In genomic region chr1:18902523-18903312, GRCh38 we compare ENCODE assay signal across 8 cellular contexts. TPM values are rescaled to one million over a fixed set of nuclear protein-coding genes. Genes with fewer than 3 reads are reported as not detected.
A peak's percentile ranks its signal among the peaks of the same experiment; 100 is the strongest.
DNase-seq lines count a peak whose midpoint lies in the region; ATAC-seq, FAIRE-seq and TF ChIP-seq lines count a peak whose summit lies in the region.

ALDH4A1 (minus strand) TSS chr1:18902555; CDS start chr1:18902523, 32 bp downstream.

- H3K4me1 ChIP-seq in keratinocyte (ENCODE audit: control insufficient read depth, extremely low read depth, insufficient read depth, low read length) = peaks cover 48% of the 10 kb centered on the region

- no peaks in the 10 kb centered on the region for H3K9me3 Mint-ChIP-seq in activated CD4-positive, alpha-beta T cell treated with anti-CD3 and anti-CD28 coated beads for 36 hours (ENCODE audit: low read depth)

- H3K27me3 Mint-ChIP-seq in activated CD4-positive, alpha-beta T cell treated with anti-CD3 and anti-CD28 coated beads for 36 hours = no peaks in the 10 kb centered on the region

- peaks cover 20% of the 10 kb centered on the region for H3K4me1 Mint-ChIP-seq in activated CD4-positive, alpha-beta T cell treated with anti-CD3 and anti-CD28 coated beads for 36 hours

- no peaks in the 10 kb centered on the region for H3K9me1 ChIP-seq in keratinocyte (ENCODE audit: control insufficient read depth, extremely low read depth, insufficient read depth, low read length)

- peak; percentile 75 for TF ChIP-seq POLR2A in GM19193 (IDR thresholded peaks at IDR 0.05; ENCODE audit: extremely low read depth, insufficient read depth, insufficient read length)

- peak within 1 kb of the TSS; percentile 86 for H3K4me3 Mint-ChIP-seq in activated CD4-positive, alpha-beta T cell treated with anti-CD3 and anti-CD28 coated beads for 36 hours

- no peaks in the 10 kb centered on the region for H3K9me3 ChIP-seq in keratinocyte (ENCODE audit: control insufficient read depth, low read depth, low read length)

- FAIRE-seq in keratinocyte (lab: Jason Lieb, UNC) = peak; percentile 91

- H3K36me3 Mint-ChIP-seq in activated CD4-positive, alpha-beta T cell treated with anti-CD3 and anti-CD28 coated beads for 36 hours (ENCODE audit: low read depth) = peaks cover 11% of the 10 kb centered on the region

- intact Hi-C loops in activated CD4-positive, alpha-beta T cell treated with anti-CD3 and anti-CD28 coated beads for 36 hours (cut with DNase I, micrococcal nuclease) = loop anchor here (1.0 to 10.0 kb wide), 12 partner anchors 24 to 982 kb away; partner anchors contain the start of genes AKR7A2 (in 1 of the 2), EMC1 (in 1 of the 2), HTR6 (in 1 of the 2) and IFFO2 (in 1 of the 2)

- H2AFZ ChIP-seq in keratinocyte (ENCODE audit: control insufficient read depth, low read length) = peak within 1 kb of the TSS; percentile 69

- H3K27ac ChIP-seq in keratinocyte (ENCODE audit: control insufficient read depth, insufficient read depth, low read length) = peak within 1 kb of the TSS; percentile 98

- H3K4me3 ChIP-seq in choroid plexus epithelial cell (ENCODE audit: low read depth, low read length) = peak within 1 kb of the TSS; percentile 80
- H3K4me3 ChIP-seq in keratinocyte (ENCODE audit: control insufficient read depth in 2 of 3, extremely low read depth in 1 of 3, insufficient read depth in 2 of 3, low read depth in 1 of 3, low read length in 3 of 3) = peak within 1 kb of the TSS; percentile 79 to 92 (median 81)

- H3K4me2 ChIP-seq in keratinocyte (ENCODE audit: control insufficient read depth, extremely low read depth, insufficient read depth, low read depth, low read length) = peak within 1 kb of the TSS; percentile 85

- CTCF ChIA-PET in activated CD4-positive, alpha-beta T cell treated with anti-CD3 and anti-CD28 coated beads for 36 hours (lab: Charles Lee) = interaction anchor here (0.5 to 3.8 kb wide), 13 partner anchors 11 to 1857 kb away, joined by 3 to 35 read pairs (median 4); partner anchors contain the start of gene EMC1

- POLR2A ChIA-PET in activated CD4-positive, alpha-beta T cell treated with anti-CD3 and anti-CD28 coated beads for 36 hours (lab: Charles Lee) = interaction anchor here (0.7 to 2.0 kb wide), 6 partner anchors 24 to 172 kb away, joined by 3 to 5 read pairs (median 3); partner anchors contain the start of gene IFFO2

- DNase-seq in Ammon's horn (ENCODE audit: low spot score) (peak; percentile 99), NCI-H460 (ENCODE audit: extremely low read depth, low read depth) (peak; percentile 96), choroid plexus epithelial cell (ENCODE audit: low read depth) (peak; percentile 99), keratinocyte (ENCODE audit: low read depth, low spot score) (peak; percentile 94)
- DNase-seq in activated CD4-positive, alpha-beta T cell treated with anti-CD3 and anti-CD28 coated beads for 36 hours = peak; percentile 96
- peak; percentile 85 to 93 (median 91) for DNase-seq in stimulated activated CD4-positive, alpha-beta T cell treated with anti-CD3 and anti-CD28 coated beads, Interleukin-12 subunit alpha, Interleukin-12 subunit beta, amount 100 ng/mL, for 48 hours (ENCODE audit: low read depth in 2 of 3, low spot score in 1 of 3)

- peak; percentile 92 for ATAC-seq in HG03432 (IDR thresholded peaks at IDR 0.05; ENCODE audit: unreplicated experiment)
- peak; percentile 99 for ATAC-seq in activated CD4-positive, alpha-beta T cell treated with anti-CD3 and anti-CD28 coated beads for 36 hours

- H3K9ac ChIP-seq in keratinocyte (ENCODE audit: control insufficient read depth, extremely low read depth, insufficient read depth, low read length) = peak within 1 kb of the TSS; percentile 93

- peaks cover 11 to 21% of the 10 kb centered on the region in 2 experiments for H3K36me3 ChIP-seq in keratinocyte (ENCODE audit: control insufficient read depth in 2 of 2, extremely low read depth in 1 of 2, insufficient read depth in 2 of 2, low read length in 2 of 2)

- dilution Hi-C loops in keratinocyte (cut with MboI; ENCODE audit: extremely low pct_ligation_motif_present, low sequenced_read_pairs) = no loop called here

- TF ChIP-seq CTCF in choroid plexus epithelial cell (conservative IDR thresholded peaks at IDR 0.05; ENCODE audit: low read depth, low read length) (no peak), keratinocyte (optimal IDR thresholded peaks at IDR 0.05 in 1 of 3, IDR thresholded peaks at IDR 0.05 in 1 of 3, conservative IDR thresholded peaks at IDR 0.05 in 1 of 3; ENCODE audit: extremely low read depth in 1 of 3, insufficient read depth in 2 of 3, low read length in 3 of 3) (no peak)

- H4K20me1 ChIP-seq in keratinocyte (ENCODE audit: control insufficient read depth, extremely low read depth, insufficient read depth, low read length) = peaks cover 3% of the 10 kb centered on the region

- H3K27me3 ChIP-seq in keratinocyte (ENCODE audit: control insufficient read depth, extremely low read depth, insufficient read depth, low read length) = no peaks in the 10 kb centered on the region

- H3K79me2 ChIP-seq in keratinocyte (ENCODE audit: control insufficient read depth, insufficient read depth, low read length) = peaks cover 31% of the 10 kb centered on the region

- H3K27ac Mint-ChIP-seq in activated CD4-positive, alpha-beta T cell treated with anti-CD3 and anti-CD28 coated beads for 36 hours = peak within 1 kb of the TSS; percentile 98

RNA-seq across cellular contexts. Expression of gene ALDH4A1, which starts in this region (rescaled TPM):
- 3.0 and 3.8 TPM in 2 replicates for total RNA-seq in NCI-H460 (2014; rRNA removed; shearing (Covaris generic))
- 6.9 and 9.1 TPM in 2 replicates for polyA plus RNA-seq in NCI-H460 (2014; cell fraction: nucleus; rRNA removed)
- 1 to 10 TPM; 4.4 to 5.8 TPM for total RNA-seq in activated CD4-positive, alpha-beta T cell treated with anti-CD3 and anti-CD28 coated beads for 36 hours
- polyA plus RNA-seq in keratinocyte = 38.7 to 91.9 TPM (median 52.7 TPM) in 3 replicates
- 23.4 TPM for polyA plus RNA-seq in keratinocyte (2011; ENCODE audit: low read depth)
- 32.0 and 62.6 TPM in 2 replicates for polyA plus RNA-seq in keratinocyte (2011; cell fraction: cytosol; rRNA removed)
- polyA plus RNA-seq in keratinocyte (2011; cell fraction: nucleus; rRNA removed) = 62.5 and 83.1 TPM in 2 replicates
- polyA plus RNA-seq in keratinocyte (2012; ENCODE audit: low replicate concordance) = 44.0 and 48.3 TPM in 2 replicates
- 48.6 to 89.0 TPM (median 74.9 TPM) in 3 replicates for polyA minus RNA-seq in keratinocyte
- polyA minus RNA-seq in keratinocyte (2011; cell fraction: cytosol; rRNA and poly(A)+ RNA removed) = 91.9 TPM
- polyA minus RNA-seq in keratinocyte (2011; cell fraction: nucleus; rRNA and poly(A)+ RNA removed) = 65.3 and 76.2 TPM in 2 replicates

Comparison
In these comparisons a context has a peak if more than half of its experiments do, and no peak if none do; other contexts are left out.
1. Peak in every context shown above with its lines: DNase-seq, ATAC-seq, H3K4me3 ChIP-seq and H3K27ac ChIP-seq.